In the genomic region with DNA sequence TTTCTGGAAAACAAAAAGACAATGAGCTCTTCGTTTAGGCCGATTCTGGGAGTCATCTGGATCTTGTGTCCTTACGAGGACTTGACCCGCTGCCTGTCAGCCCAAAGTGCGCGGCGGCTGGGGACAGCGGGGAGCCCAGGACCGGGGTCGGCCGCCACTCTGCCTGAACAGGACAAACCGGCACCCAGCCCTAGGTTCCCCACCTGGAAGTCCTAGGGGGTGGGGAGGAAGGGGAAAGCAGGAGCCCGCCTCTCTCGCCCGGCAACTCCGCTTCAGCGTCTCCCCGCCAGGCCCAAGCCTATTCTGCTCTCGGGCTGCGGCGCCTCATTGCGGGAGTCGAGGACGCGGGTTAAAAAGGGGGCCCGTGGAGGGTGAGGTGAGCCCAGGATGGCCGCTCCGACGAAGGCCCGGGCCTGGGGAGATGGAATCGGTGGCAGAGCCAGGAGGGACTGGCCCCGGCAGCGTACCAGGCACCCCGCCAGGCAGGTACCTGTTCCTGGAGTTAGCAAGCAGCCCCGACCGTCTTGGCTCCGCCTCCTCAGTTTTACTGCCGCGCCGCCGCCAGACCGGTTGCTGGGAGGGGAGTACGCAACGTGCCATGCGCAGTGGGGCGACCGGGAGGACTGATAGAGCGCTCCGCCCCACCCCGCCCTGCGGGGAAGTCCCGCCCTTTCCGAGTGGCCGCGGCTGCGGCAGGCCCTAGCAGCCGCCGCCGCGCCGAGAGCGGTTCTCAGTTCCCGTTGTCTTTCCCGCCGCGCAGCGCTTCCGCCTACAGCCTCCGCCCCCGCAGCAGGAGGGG, we compare ENCODE assay signal across 1 cellular context.
A peak's percentile ranks its signal among the peaks of the same experiment; 100 is the strongest.
TF ChIP-seq lines count a peak whose summit lies in the region.

A gene with protein sequence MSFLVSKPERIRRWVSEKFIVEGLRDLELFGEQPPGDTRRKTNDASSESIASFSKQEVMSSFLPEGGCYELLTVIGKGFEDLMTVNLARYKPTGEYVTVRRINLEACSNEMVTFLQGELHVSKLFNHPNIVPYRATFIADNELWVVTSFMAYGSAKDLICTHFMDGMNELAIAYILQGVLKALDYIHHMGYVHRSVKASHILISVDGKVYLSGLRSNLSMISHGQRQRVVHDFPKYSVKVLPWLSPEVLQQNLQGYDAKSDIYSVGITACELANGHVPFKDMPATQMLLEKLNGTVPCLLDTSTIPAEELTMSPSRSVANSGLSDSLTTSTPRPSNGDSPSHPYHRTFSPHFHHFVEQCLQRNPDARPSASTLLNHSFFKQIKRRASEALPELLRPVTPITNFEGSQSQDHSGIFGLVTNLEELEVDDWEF (minus strand): TSS at position 549 of the 799 bp plus-strand sequence. CDS start 13,430 bp downstream, outside the sequence.

TF ChIP-seq in K562, 482 proteins besides CTCF, POLR2A, EP300 and RAD21 (continued from another document and continues in another):
- TF ChIP-seq, protein P1, sequence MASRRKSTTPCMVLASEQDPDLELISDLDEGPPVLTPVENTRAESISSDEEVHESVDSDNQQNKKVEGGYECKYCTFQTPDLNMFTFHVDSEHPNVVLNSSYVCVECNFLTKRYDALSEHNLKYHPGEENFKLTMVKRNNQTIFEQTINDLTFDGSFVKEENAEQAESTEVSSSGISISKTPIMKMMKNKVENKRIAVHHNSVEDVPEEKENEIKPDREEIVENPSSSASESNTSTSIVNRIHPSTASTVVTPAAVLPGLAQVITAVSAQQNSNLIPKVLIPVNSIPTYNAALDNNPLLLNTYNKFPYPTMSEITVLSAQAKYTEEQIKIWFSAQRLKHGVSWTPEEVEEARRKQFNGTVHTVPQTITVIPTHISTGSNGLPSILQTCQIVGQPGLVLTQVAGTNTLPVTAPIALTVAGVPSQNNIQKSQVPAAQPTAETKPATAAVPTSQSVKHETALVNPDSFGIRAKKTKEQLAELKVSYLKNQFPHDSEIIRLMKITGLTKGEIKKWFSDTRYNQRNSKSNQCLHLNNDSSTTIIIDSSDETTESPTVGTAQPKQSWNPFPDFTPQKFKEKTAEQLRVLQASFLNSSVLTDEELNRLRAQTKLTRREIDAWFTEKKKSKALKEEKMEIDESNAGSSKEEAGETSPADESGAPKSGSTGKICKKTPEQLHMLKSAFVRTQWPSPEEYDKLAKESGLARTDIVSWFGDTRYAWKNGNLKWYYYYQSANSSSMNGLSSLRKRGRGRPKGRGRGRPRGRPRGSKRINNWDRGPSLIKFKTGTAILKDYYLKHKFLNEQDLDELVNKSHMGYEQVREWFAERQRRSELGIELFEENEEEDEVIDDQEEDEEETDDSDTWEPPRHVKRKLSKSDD (conservative IDR thresholded peaks at IDR 0.05; ENCODE audit: low read length), result 0 out of 2 replicates have a peak, but pooled peaks have one; percentile 41
- no peak for TF ChIP-seq DDX20 (tag; IDR thresholded peaks at IDR 0.05; ENCODE audit: low read depth)
- TF ChIP-seq, protein P2, sequence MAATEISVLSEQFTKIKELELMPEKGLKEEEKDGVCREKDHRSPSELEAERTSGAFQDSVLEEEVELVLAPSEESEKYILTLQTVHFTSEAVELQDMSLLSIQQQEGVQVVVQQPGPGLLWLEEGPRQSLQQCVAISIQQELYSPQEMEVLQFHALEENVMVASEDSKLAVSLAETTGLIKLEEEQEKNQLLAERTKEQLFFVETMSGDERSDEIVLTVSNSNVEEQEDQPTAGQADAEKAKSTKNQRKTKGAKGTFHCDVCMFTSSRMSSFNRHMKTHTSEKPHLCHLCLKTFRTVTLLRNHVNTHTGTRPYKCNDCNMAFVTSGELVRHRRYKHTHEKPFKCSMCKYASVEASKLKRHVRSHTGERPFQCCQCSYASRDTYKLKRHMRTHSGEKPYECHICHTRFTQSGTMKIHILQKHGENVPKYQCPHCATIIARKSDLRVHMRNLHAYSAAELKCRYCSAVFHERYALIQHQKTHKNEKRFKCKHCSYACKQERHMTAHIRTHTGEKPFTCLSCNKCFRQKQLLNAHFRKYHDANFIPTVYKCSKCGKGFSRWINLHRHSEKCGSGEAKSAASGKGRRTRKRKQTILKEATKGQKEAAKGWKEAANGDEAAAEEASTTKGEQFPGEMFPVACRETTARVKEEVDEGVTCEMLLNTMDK (IDR thresholded peaks at IDR 0.05; ENCODE audit: borderline replicate concordance, insufficient read depth, low read depth, low read length, poor library complexity, severe bottlenecking), result no peak
- TF ChIP-seq, protein P3, sequence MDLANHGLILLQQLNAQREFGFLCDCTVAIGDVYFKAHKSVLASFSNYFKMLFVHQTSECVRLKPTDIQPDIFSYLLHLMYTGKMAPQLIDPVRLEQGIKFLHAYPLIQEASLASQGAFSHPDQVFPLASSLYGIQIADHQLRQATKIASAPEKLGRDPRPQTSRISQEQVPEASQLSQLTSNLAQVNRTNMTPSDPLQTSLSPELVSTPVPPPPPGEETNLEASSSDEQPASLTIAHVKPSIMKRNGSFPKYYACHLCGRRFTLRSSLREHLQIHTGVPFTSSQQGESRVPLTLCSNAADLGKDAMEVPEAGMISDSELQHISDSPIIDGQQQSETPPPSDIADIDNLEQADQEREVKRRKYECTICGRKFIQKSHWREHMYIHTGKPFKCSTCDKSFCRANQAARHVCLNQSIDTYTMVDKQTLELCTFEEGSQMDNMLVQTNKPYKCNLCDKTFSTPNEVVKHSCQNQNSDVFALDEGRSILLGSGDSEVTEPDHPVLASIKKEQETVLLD (IDR thresholded peaks at IDR 0.05), result peak; percentile 47; the same call in 1 of the 2 replicates
- no peak for TF ChIP-seq CBFA2T3 (IDR thresholded peaks at IDR 0.05)
- TF ChIP-seq PHB2 (IDR thresholded peaks at IDR 0.05; ENCODE audit: low read depth), result no peak
- TF ChIP-seq CC2D1A (IDR thresholded peaks at IDR 0.05), result peak; percentile 40; the same call in 1 of the 2 replicates
- no peak for TF ChIP-seq LARP7 (IDR thresholded peaks at IDR 0.05)
- TF ChIP-seq, protein P4, sequence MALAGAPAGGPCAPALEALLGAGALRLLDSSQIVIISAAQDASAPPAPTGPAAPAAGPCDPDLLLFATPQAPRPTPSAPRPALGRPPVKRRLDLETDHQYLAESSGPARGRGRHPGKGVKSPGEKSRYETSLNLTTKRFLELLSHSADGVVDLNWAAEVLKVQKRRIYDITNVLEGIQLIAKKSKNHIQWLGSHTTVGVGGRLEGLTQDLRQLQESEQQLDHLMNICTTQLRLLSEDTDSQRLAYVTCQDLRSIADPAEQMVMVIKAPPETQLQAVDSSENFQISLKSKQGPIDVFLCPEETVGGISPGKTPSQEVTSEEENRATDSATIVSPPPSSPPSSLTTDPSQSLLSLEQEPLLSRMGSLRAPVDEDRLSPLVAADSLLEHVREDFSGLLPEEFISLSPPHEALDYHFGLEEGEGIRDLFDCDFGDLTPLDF (CRISPR knock-in tag; IDR thresholded peaks at IDR 0.05), result peak; percentile 93
- TF ChIP-seq HMGN3 (IDR thresholded peaks at IDR 0.05; ENCODE audit: borderline replicate concordance, extremely low read depth, insufficient read length, low read depth, low read length), result peak; percentile 98
- no peak for TF ChIP-seq FOXA1 (IDR thresholded peaks at IDR 0.05; ENCODE audit: borderline replicate concordance)
- peak in 1 of 2 experiments; percentile 72; a peak in 2 of 4 replicates for TF ChIP-seq TEAD1 (CRISPR knock-in tag; IDR thresholded peaks at IDR 0.05)
- peak; percentile 12; the same call in 1 of the 2 replicates for TF ChIP-seq SOX6 (IDR thresholded peaks at IDR 0.05)
- TF ChIP-seq, protein P5, sequence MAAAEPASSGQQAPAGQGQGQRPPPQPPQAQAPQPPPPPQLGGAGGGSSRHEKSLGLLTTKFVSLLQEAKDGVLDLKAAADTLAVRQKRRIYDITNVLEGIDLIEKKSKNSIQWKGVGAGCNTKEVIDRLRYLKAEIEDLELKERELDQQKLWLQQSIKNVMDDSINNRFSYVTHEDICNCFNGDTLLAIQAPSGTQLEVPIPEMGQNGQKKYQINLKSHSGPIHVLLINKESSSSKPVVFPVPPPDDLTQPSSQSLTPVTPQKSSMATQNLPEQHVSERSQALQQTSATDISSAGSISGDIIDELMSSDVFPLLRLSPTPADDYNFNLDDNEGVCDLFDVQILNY (CRISPR knock-in tag; IDR thresholded peaks at IDR 0.05), result peak; percentile 69; the same call in 1 of the 2 replicates
- TF ChIP-seq, protein P6, sequence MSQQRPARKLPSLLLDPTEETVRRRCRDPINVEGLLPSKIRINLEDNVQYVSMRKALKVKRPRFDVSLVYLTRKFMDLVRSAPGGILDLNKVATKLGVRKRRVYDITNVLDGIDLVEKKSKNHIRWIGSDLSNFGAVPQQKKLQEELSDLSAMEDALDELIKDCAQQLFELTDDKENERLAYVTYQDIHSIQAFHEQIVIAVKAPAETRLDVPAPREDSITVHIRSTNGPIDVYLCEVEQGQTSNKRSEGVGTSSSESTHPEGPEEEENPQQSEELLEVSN (IDR thresholded peaks at IDR 0.05; ENCODE audit: borderline replicate concordance in 1 of 2, extremely low read depth in 1 of 2, insufficient read depth in 1 of 2, insufficient read length in 1 of 2, low read depth in 1 of 2, low read length in 1 of 2, poor library complexity in 1 of 2, severe bottlenecking in 1 of 2), result peak; percentile 88 to 99
- TF ChIP-seq MTA1 (IDR thresholded peaks at IDR 0.05; ENCODE audit: borderline replicate concordance), result peak; percentile 15; the same call in 1 of the 2 replicates
- peak; percentile 17 for TF ChIP-seq ASH1L (IDR thresholded peaks at IDR 0.05; ENCODE audit: borderline replicate concordance, low read depth, partially characterized antibody)
- peak; percentile 78 for TF ChIP-seq RBM25 (IDR thresholded peaks at IDR 0.05; ENCODE audit: low read depth, low read length, severe bottlenecking)
- peak; percentile 75 for TF ChIP-seq NEUROD1 (IDR thresholded peaks at IDR 0.05; ENCODE audit: borderline replicate concordance, low read depth, low read length, partially characterized antibody)
- no peak for TF ChIP-seq HMG20A (CRISPR knock-in tag; conservative IDR thresholded peaks at IDR 0.05)
- no peak for TF ChIP-seq ERF (CRISPR knock-in tag; IDR thresholded peaks at IDR 0.05)
- peak; percentile 20; the same call in 1 of the 2 replicates for TF ChIP-seq ZNF175 (CRISPR knock-in tag; IDR thresholded peaks at IDR 0.05; ENCODE audit: low read depth)
- peak in 1 of 2 experiments; percentile 82; a peak in 2 of 4 replicates for TF ChIP-seq HDAC1 (IDR thresholded peaks at IDR 0.05)
- no peak for TF ChIP-seq RHOXF2B (CRISPR knock-in tag; conservative IDR thresholded peaks at IDR 0.05)
- no peak for TF ChIP-seq NR2C2 (CRISPR knock-in tag; IDR thresholded peaks at IDR 0.05)
- peak; percentile 41; the same call in 1 of the 2 replicates for TF ChIP-seq NR2C2 (tag; IDR thresholded peaks at IDR 0.05)
- TF ChIP-seq, protein P7, sequence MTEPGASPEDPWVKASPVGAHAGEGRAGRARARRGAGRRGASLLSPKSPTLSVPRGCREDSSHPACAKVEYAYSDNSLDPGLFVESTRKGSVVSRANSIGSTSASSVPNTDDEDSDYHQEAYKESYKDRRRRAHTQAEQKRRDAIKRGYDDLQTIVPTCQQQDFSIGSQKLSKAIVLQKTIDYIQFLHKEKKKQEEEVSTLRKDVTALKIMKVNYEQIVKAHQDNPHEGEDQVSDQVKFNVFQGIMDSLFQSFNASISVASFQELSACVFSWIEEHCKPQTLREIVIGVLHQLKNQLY (CRISPR knock-in tag; conservative IDR thresholded peaks at IDR 0.05), result no peak
- peak in 1 of 2 experiments; percentile 72; a peak in 2 of 4 replicates for TF ChIP-seq SRF (CRISPR knock-in tag; IDR thresholded peaks at IDR 0.05)
- peak; percentile 36; the same call in 1 of the 2 replicates for TF ChIP-seq ESRRA (IDR thresholded peaks at IDR 0.05; ENCODE audit: borderline replicate concordance, low read depth)
- TF ChIP-seq PHF8 (IDR thresholded peaks at IDR 0.05; ENCODE audit: borderline replicate concordance, low read length), result peak; percentile 87
- TF ChIP-seq, protein P8, sequence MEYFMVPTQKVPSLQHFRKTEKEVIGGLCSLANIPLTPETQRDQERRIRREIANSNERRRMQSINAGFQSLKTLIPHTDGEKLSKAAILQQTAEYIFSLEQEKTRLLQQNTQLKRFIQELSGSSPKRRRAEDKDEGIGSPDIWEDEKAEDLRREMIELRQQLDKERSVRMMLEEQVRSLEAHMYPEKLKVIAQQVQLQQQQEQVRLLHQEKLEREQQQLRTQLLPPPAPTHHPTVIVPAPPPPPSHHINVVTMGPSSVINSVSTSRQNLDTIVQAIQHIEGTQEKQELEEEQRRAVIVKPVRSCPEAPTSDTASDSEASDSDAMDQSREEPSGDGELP (CRISPR knock-in tag; IDR thresholded peaks at IDR 0.05; ENCODE audit: borderline replicate concordance), result peak; percentile 69; the same call in 1 of the 2 replicates
- TF ChIP-seq CREM (IDR thresholded peaks at IDR 0.05; ENCODE audit: low read depth), result peak; percentile 16; the same call in 1 of the 2 replicates
- TF ChIP-seq, protein P9, sequence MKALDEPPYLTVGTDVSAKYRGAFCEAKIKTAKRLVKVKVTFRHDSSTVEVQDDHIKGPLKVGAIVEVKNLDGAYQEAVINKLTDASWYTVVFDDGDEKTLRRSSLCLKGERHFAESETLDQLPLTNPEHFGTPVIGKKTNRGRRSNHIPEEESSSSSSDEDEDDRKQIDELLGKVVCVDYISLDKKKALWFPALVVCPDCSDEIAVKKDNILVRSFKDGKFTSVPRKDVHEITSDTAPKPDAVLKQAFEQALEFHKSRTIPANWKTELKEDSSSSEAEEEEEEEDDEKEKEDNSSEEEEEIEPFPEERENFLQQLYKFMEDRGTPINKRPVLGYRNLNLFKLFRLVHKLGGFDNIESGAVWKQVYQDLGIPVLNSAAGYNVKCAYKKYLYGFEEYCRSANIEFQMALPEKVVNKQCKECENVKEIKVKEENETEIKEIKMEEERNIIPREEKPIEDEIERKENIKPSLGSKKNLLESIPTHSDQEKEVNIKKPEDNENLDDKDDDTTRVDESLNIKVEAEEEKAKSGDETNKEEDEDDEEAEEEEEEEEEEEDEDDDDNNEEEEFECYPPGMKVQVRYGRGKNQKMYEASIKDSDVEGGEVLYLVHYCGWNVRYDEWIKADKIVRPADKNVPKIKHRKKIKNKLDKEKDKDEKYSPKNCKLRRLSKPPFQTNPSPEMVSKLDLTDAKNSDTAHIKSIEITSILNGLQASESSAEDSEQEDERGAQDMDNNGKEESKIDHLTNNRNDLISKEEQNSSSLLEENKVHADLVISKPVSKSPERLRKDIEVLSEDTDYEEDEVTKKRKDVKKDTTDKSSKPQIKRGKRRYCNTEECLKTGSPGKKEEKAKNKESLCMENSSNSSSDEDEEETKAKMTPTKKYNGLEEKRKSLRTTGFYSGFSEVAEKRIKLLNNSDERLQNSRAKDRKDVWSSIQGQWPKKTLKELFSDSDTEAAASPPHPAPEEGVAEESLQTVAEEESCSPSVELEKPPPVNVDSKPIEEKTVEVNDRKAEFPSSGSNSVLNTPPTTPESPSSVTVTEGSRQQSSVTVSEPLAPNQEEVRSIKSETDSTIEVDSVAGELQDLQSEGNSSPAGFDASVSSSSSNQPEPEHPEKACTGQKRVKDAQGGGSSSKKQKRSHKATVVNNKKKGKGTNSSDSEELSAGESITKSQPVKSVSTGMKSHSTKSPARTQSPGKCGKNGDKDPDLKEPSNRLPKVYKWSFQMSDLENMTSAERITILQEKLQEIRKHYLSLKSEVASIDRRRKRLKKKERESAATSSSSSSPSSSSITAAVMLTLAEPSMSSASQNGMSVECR (CRISPR knock-in tag; IDR thresholded peaks at IDR 0.05), result 0 out of 2 replicates have a peak, but pooled peaks have one; percentile 58
- no peak for TF ChIP-seq RBM17 (IDR thresholded peaks at IDR 0.05; ENCODE audit: borderline replicate concordance, low read depth, low read length)
- TF ChIP-seq BCL6 (CRISPR knock-in tag; IDR thresholded peaks at IDR 0.05), result no peak
- no peak for TF ChIP-seq ATF1 (CRISPR knock-in tag; IDR thresholded peaks at IDR 0.05)
- TF ChIP-seq ATF1 (tag; IDR thresholded peaks at IDR 0.05), result peak; percentile 45; the same call in 1 of the 2 replicates
